ENCODE assay signal across 27 cellular contexts in the genomic region with DNA sequence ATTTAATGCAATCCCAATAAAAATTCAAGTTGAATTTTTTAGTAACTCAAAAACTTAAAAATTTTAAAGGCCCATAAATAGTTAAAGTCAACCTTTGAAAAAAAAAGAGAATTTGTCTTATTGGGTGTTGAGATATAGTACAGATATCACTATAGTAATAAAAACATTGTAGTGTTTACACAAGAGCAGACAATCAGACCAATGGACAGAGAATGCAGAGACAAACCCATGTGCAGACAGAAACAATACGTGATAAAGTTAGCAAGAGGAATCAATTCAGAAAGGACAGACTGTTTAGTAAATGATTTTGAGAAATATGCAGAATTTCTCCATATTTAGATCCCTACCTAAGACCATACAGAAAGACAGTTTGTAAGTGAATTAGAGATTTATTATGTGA. TPM values are rescaled to one million over a fixed set of nuclear protein-coding genes. Genes with fewer than 3 reads are reported as not detected.
DNase-seq lines count a peak whose midpoint lies in the region; ATAC-seq, FAIRE-seq and TF ChIP-seq lines count a peak whose summit lies in the region.
"Had no signal": no experiment of that assay in that cellular context is flagged by ENCODE, and none has a peak within 500 bp of the region (broad histone marks: within the 10 kb centered on the region; RNA-seq: fewer than 3 reads in every experiment).

No MANE protein-coding gene starts in this region.

- H3K27me3 ChIP-seq in pancreas (no peaks in the 10 kb centered on the region), adrenal gland (no peaks in the 10 kb centered on the region)
- H3K27me3 ChIP-seq: BLaER1 had no signal

- H3K9me3 ChIP-seq in SK-N-MC (ENCODE audit: low read depth, low read length) (no peaks in the 10 kb centered on the region), pancreas (no peaks in the 10 kb centered on the region), adrenal gland (replicated peaks in 1 of 3) (no peaks in the 10 kb centered on the region)
- H3K9me3 ChIP-seq: BLaER1, Caco-2 had no signal

- H3K4me1 ChIP-seq in pancreas (peaks cover 0 to 17% (median 3%) of the 10 kb centered on the region in 3 donors), adrenal gland (replicated peaks in 1 of 2) (no peaks in the 10 kb centered on the region)
- H3K4me1 ChIP-seq: BLaER1, Caco-2 had no signal

- intact Hi-C loops in pancreas (cut with DNase I) (no loop called here), adrenal gland (cut with DNase I) (no loop called here)

- FAIRE-seq in pancreas (lab: Jason Lieb, UNC) = peak; percentile 47
- no peak for FAIRE-seq in GM12891 (lab: Jason Lieb, UNC)
- FAIRE-seq: GM19239, H1, HepG2, K562 had no signal

- H3K36me3 ChIP-seq in SK-N-MC (ENCODE audit: insufficient read depth, low read length) (no peaks in the 10 kb centered on the region; the same call in 1 of the 2 replicates), pancreas (peaks cover 0 to 11% (median under 1%) of the 10 kb centered on the region in 3 donors), adrenal gland (replicated peaks in 1 of 2) (peaks cover 0 to 50% of the 10 kb centered on the region in 2 donors)

- TF ChIP-seq CTCF in choroid plexus epithelial cell (conservative IDR thresholded peaks at IDR 0.05; ENCODE audit: low read depth, low read length) = no peak
- TF ChIP-seq CTCF in fibroblast of the aortic adventitia (IDR thresholded peaks at IDR 0.05; ENCODE audit: insufficient read depth, low read length) = no peak
- TF ChIP-seq CTCF in pancreas (IDR thresholded peaks at IDR 0.05) = no peak
- no peak for TF ChIP-seq CTCF in adrenal gland (IDR thresholded peaks at IDR 0.05)

- 26 to 34% methylated on average over 1 of the region's 1 CpG for WGBS in pancreas, 2 donors
- WGBS in adrenal gland, 4 donors = 73 to 94% (median 77%) methylated on average over 1 of the region's 1 CpG

- TF ChIP-seq POLR2A in adrenal gland (IDR thresholded peaks at IDR 0.05) = no peak
- TF ChIP-seq POLR2A in GM12891 (IDR thresholded peaks at IDR 0.05; ENCODE audit: low read depth, low read length) = no peak

- no peak for DNase-seq in SK-N-MC (ENCODE audit: low read depth, low spot score)
- DNase-seq in choroid plexus epithelial cell (ENCODE audit: low read depth) = peak; percentile 22
- DNase-seq in fibroblast of the aortic adventitia (ENCODE audit: low read depth) = peak; percentile 13
- no peak for DNase-seq in pancreas
- no peak for DNase-seq in adrenal gland
- no peak for DNase-seq in GM12891 (ENCODE audit: insufficient read length, low spot score)
- no peak for DNase-seq in activated effector memory CD4-positive, alpha-beta T cell treated with Interleukin-2 at 50 U/mL for 16 hours
- DNase-seq: Caco-2; CD4-positive, alpha-beta memory T cell; DMS 273 treated with DMSO at 0.1 percent for 48 hours; DND-41; NCI-H1092; NCI-H1436; NCI-H187 treated with DMSO at 0.1 percent for 48 hours; NCI-H2107; NCI-H69; SHP77 treated with DMSO at 0.1 percent for 48 hours had no signal

- H3K9ac ChIP-seq in SK-N-MC (ENCODE audit: insufficient read length) = no peak overlapping the region
- H3K9ac ChIP-seq: BLaER1 had no signal

- ATAC-seq in pancreas = peak in 2 of 4 donors; percentile 57 to 58
- ATAC-seq: HCT116, HepG2, K562 had no signal

- H3K27ac ChIP-seq in SK-N-MC (0 out of 2 replicates have a peak overlapping the region, but pooled peaks have one; percentile 36), pancreas (no peak overlapping the region), adrenal gland (no peak overlapping the region)
- H3K27ac ChIP-seq: BLaER1, HL-60, RWPE1 had no signal

- H3K4me3 ChIP-seq in SK-N-MC (no peak overlapping the region), choroid plexus epithelial cell (ENCODE audit: low read depth, low read length) (no peak overlapping the region), fibroblast of the aortic adventitia (ENCODE audit: low read depth, low read length) (no peak overlapping the region), pancreas (no peak overlapping the region), adrenal gland (no peak overlapping the region)
- H3K4me3 ChIP-seq: BLaER1, K562 had no signal

TF ChIP-seq in GM12891, 5 proteins besides CTCF, POLR2A, EP300 and RAD21:
- no peak for TF ChIP-seq POLR2AphosphoS5 (IDR thresholded peaks at IDR 0.05; ENCODE audit: low read depth, low read length)
- no peak for TF ChIP-seq PAX5 (IDR thresholded peaks at IDR 0.05; ENCODE audit: insufficient read depth, low read length, severe bottlenecking)
- no peak for TF ChIP-seq SPI1 (IDR thresholded peaks at IDR 0.05; ENCODE audit: low read depth, low read length)
- TF ChIP-seq POU2F2 (IDR thresholded peaks at IDR 0.05; ENCODE audit: low read depth, low read length) = no peak
- no peak for TF ChIP-seq TAF1 (IDR thresholded peaks at IDR 0.05; ENCODE audit: low read depth, low read length)

RNA-seq across cellular contexts. Expression of a gene that starts 33.9 kb away (rescaled TPM):
- total RNA-seq in fibroblast of the aortic adventitia (ENCODE audit: low replicate concordance) (13.9 and 53.1 TPM in 2 replicates), pancreas (10 to 100 TPM in 5 of 6 donors, 1 to 10 TPM in 1; 9.8 to 14.7 (median 11.1) TPM), adrenal gland (10 to 100 TPM; 15.1 to 30.2 (median 25.2) TPM)
- polyA plus RNA-seq in pancreas (10 to 100 TPM in 1 of 2 donors, 1 to 10 TPM in 1; 9.0 to 10.1 TPM), adrenal gland (10 to 100 TPM; 13.0 to 23.6 (median 17.9) TPM)
- 6.2 TPM for polyA plus RNA-seq in GM12891 (2012; ENCODE audit: low read depth, missing spikeins)

RNA-seq across cellular contexts. Expression of a gene that starts 45.0 kb away (rescaled TPM):
- total RNA-seq in fibroblast of the aortic adventitia (ENCODE audit: low replicate concordance) (19.6 and 21.3 TPM in 2 replicates), pancreas (10 to 100 TPM in 4 of 6 donors, 1 to 10 TPM in 2; 7.0 to 14.9 (median 10.4) TPM), adrenal gland (10 to 100 TPM; 20.7 to 86.8 (median 37.6) TPM)
- polyA plus RNA-seq in pancreas (10 to 100 TPM; 13.7 to 24.4 TPM), adrenal gland (10 to 100 TPM; 35.9 to 97.6 (median 38.4) TPM)
- polyA plus RNA-seq in GM12891 (2012; ENCODE audit: low read depth, missing spikeins) = 82.0 TPM

RNA-seq across cellular contexts. Expression of a gene that starts 45.2 kb away (rescaled TPM):
- total RNA-seq in fibroblast of the aortic adventitia (ENCODE audit: low replicate concordance) (356 and 2,683 TPM in 2 replicates), pancreas (1,000 to 10,000 TPM in 2 of 6 donors, 100 to 1,000 TPM in 4; 711 to 1,181 (median 872) TPM), adrenal gland (1,000 to 10,000 TPM in 7 of 8 donors, 100 to 1,000 TPM in 1; 884 to 1,836 (median 1,225) TPM)
- polyA plus RNA-seq in pancreas (1,000 to 10,000 TPM; 2,170 to 3,795 TPM), adrenal gland (1,000 to 10,000 TPM; 1,560 to 4,952 (median 4,757) TPM)
- 5,793 TPM for polyA plus RNA-seq in GM12891 (2012; ENCODE audit: low read depth, missing spikeins)

RNA-seq across cellular contexts. Expression of a gene that starts 53.7 kb away (rescaled TPM):
- not detected in 2 replicates for total RNA-seq in fibroblast of the aortic adventitia (ENCODE audit: low replicate concordance)
- total RNA-seq in pancreas = under 1 TPM in 1 of 6 donors, not detected in 5; 0.13 TPM
- not detected for polyA plus RNA-seq in pancreas
- not detected for total RNA-seq in adrenal gland
- polyA plus RNA-seq in adrenal gland = under 1 TPM in 1 of 3 donors, not detected in 2; 0.16 TPM
- not detected for polyA plus RNA-seq in GM12891 (2012; ENCODE audit: low read depth, missing spikeins)
- total RNA-seq: Caco-2; CD4-positive, alpha-beta memory T cell; H1; HepG2; HT-29; K562; NCI-H460 had no signal
- polyA plus RNA-seq: CD4-positive, alpha-beta memory T cell; H1; HepG2; K562 had no signal

Comparison
In these comparisons a context has a peak if more than half of its experiments do, and no peak if none do; other contexts are left out.
1. DNase-seq: peak in choroid plexus epithelial cell (single experiment) and fibroblast of the aortic adventitia (single experiment); none in SK-N-MC (single experiment), pancreas (0 of 6), adrenal gland (0 of 7), GM12891 (single experiment) and activated effector memory CD4-positive, alpha-beta T cell treated with Interleukin-2 at 50 U/mL for 16 hours (single experiment).